ENCODE assay signal across 1 cellular context in genomic region chr14:102370305-102370809, GRCh38.
TF ChIP-seq lines count a peak whose summit lies in the region.

No MANE protein-coding gene starts in this region.

TF ChIP-seq in GM23338, 12 proteins besides CTCF, POLR2A, EP300 and RAD21 (continued from another document):
- TF ChIP-seq, protein P1, sequence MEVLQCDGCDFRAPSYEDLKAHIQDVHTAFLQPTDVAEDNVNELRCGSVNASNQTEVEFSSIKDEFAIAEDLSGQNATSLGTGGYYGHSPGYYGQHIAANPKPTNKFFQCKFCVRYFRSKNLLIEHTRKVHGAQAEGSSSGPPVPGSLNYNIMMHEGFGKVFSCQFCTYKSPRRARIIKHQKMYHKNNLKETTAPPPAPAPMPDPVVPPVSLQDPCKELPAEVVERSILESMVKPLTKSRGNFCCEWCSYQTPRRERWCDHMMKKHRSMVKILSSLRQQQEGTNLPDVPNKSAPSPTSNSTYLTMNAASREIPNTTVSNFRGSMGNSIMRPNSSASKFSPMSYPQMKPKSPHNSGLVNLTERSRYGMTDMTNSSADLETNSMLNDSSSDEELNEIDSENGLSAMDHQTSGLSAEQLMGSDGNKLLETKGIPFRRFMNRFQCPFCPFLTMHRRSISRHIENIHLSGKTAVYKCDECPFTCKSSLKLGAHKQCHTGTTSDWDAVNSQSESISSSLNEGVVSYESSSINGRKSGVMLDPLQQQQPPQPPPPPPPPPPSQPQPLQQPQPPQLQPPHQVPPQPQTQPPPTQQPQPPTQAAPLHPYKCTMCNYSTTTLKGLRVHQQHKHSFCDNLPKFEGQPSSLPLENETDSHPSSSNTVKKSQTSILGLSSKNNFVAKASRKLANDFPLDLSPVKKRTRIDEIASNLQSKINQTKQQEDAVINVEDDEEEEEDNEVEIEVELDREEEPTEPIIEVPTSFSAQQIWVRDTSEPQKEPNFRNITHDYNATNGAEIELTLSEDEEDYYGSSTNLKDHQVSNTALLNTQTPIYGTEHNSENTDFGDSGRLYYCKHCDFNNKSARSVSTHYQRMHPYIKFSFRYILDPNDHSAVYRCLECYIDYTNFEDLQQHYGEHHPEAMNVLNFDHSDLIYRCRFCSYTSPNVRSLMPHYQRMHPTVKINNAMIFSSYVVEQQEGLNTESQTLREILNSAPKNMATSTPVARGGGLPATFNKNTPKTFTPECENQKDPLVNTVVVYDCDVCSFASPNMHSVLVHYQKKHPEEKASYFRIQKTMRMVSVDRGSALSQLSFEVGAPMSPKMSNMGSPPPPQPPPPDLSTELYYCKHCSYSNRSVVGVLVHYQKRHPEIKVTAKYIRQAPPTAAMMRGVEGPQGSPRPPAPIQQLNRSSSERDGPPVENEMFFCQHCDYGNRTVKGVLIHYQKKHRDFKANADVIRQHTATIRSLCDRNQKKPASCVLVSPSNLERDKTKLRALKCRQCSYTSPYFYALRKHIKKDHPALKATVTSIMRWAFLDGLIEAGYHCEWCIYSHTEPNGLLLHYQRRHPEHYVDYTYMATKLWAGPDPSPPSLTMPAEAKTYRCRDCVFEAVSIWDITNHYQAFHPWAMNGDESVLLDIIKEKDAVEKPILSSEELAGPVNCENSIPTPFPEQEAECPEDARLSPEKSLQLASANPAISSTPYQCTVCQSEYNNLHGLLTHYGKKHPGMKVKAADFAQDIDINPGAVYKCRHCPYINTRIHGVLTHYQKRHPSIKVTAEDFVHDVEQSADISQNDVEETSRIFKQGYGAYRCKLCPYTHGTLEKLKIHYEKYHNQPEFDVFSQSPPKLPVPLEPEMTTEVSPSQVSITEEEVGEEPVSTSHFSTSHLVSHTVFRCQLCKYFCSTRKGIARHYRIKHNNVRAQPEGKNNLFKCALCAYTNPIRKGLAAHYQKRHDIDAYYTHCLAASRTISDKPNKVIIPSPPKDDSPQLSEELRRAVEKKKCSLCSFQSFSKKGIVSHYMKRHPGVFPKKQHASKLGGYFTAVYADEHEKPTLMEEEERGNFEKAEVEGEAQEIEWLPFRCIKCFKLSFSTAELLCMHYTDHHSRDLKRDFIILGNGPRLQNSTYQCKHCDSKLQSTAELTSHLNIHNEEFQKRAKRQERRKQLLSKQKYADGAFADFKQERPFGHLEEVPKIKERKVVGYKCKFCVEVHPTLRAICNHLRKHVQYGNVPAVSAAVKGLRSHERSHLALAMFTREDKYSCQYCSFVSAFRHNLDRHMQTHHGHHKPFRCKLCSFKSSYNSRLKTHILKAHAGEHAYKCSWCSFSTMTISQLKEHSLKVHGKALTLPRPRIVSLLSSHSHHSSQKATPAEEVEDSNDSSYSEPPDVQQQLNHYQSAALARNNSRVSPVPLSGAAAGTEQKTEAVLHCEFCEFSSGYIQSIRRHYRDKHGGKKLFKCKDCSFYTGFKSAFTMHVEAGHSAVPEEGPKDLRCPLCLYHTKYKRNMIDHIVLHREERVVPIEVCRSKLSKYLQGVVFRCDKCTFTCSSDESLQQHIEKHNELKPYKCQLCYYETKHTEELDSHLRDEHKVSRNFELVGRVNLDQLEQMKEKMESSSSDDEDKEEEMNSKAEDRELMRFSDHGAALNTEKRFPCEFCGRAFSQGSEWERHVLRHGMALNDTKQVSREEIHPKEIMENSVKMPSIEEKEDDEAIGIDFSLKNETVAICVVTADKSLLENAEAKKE (CRISPR knock-in tag; IDR thresholded peaks at IDR 0.05): no peak
- no peak for TF ChIP-seq EZH2 (IDR thresholded peaks at IDR 0.05; ENCODE audit: low read depth, unreplicated experiment)
- no peak for TF ChIP-seq STAT1 (IDR thresholded peaks at IDR 0.05; ENCODE audit: unreplicated experiment)
TF ChIP-seq in GM23338: peak in this region for 0.
